10 cellular contexts compared by ENCODE assay signal in the genomic region with DNA sequence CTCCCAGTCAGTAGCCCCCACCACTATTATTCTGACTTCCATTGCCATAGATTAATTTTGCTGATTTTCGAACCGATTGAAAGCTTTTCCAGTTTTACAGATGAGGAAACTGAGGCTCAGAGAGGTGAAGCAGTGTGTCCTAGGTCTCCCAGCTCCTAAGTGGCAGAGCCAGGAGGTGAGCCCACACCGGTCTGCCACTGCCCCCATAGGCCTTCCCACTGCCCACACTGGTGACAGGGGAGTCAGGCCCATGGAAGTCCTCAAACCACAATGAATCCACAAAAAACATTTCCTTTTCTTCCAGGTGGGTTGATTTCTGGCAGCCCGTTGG. TPM values are rescaled to one million over a fixed set of nuclear protein-coding genes. Genes with fewer than 3 reads are reported as not detected.
DNase-seq lines count a peak whose midpoint lies in the region; ATAC-seq, FAIRE-seq and TF ChIP-seq lines count a peak whose summit lies in the region.
"Had no signal": no experiment of that assay in that cellular context is flagged by ENCODE, and none has a peak within 500 bp of the region (broad histone marks: within the 10 kb centered on the region; RNA-seq: fewer than 3 reads in every experiment).

No MANE protein-coding gene starts in this region.

- ATAC-seq in RWPE2 (ENCODE audit: low read depth): no peak
- no peak for ATAC-seq in HG02610 (IDR thresholded peaks at IDR 0.05; ENCODE audit: unreplicated experiment)
- ATAC-seq in HG03045 (IDR thresholded peaks at IDR 0.05; ENCODE audit: unreplicated experiment): no peak
- no peak for ATAC-seq in GM18502 (IDR thresholded peaks at IDR 0.05; ENCODE audit: poor library complexity, unreplicated experiment)

- no peak overlapping the region for H3K4me2 ChIP-seq in H1 (ENCODE audit: insufficient read depth in 1 of 2, low read depth in 2 of 2, low read length in 2 of 2)

- TF ChIP-seq CTCF in RWPE2 (IDR thresholded peaks at IDR 0.05; ENCODE audit: poor library complexity, severe bottlenecking): no peak
- no peak for TF ChIP-seq CTCF in H1 (IDR thresholded peaks at IDR 0.05; ENCODE audit: control extremely low read depth in 1 of 3, insufficient read depth in 1 of 3, low read depth in 1 of 3, low read length in 3 of 3)
- no peak for TF ChIP-seq CTCF in tibial nerve (IDR thresholded peaks at IDR 0.05)

- H4K5ac ChIP-seq in H1 (ENCODE audit: insufficient read length, low read depth, low read length): no peak overlapping the region

- no peak for TF ChIP-seq RAD21 in H1 (IDR thresholded peaks at IDR 0.05 in 1 of 2, conservative IDR thresholded peaks at IDR 0.05 in 1 of 2; ENCODE audit: low read depth in 2 of 2, low read length in 2 of 2)

- no peak overlapping the region for H4K8ac ChIP-seq in H1 (ENCODE audit: extremely low read depth, insufficient read depth, low read length)

- no peak overlapping the region for H2BK5ac ChIP-seq in H1 (ENCODE audit: low read depth, low read length)

- H2BK120ac ChIP-seq in H1 (replicated peaks; ENCODE audit: low read depth, low read length): no peak overlapping the region

- H2AK5ac ChIP-seq in H1 (ENCODE audit: low read depth, low read length): no peak overlapping the region

- no peak for DNase-seq in RWPE2 (ENCODE audit: low spot score)
- DNase-seq in H1 (ENCODE audit: low read depth in 1 of 2, low spot score in 2 of 2): no peak
- no peak for DNase-seq in tibial nerve (ENCODE audit: low spot score in 2 of 2)
- DNase-seq in NCI-H2107 treated with DMSO at 0.1 percent for 48 hours (lab: John Stamatoyannopoulos, UW; ENCODE audit: unreplicated experiment): no peak
- DNase-seq: DND-41 had no signal

- no peak overlapping the region for H2BK12ac ChIP-seq in H1 (ENCODE audit: low read depth, low read length)

- FAIRE-seq in H1 (lab: Jason Lieb, UNC): no peak

- no peak for TF ChIP-seq POLR2A in H1 (IDR thresholded peaks at IDR 0.05; ENCODE audit: control extremely low read depth in 1 of 2, low read depth in 2 of 2, low read length in 2 of 2)
- no peak for TF ChIP-seq POLR2A in tibial nerve (IDR thresholded peaks at IDR 0.05)

- H3K23ac ChIP-seq in H1 (ENCODE audit: insufficient read length): no peak overlapping the region

- H3K4ac ChIP-seq in H1 (replicated peaks; ENCODE audit: insufficient read length, low read depth, low read length): no peak overlapping the region

- TF ChIP-seq EP300 in H1 (IDR thresholded peaks at IDR 0.05; ENCODE audit: borderline replicate concordance in 1 of 2, low read depth in 2 of 2, low read length in 2 of 2) (no peak), tibial nerve (IDR thresholded peaks at IDR 0.05) (no peak)

- peaks cover 31% of the 10 kb centered on the region for H3K36me3 ChIP-seq in RWPE2 (ENCODE audit: low read depth)
- H3K36me3 ChIP-seq in H1 (ENCODE audit: control insufficient read depth in 2 of 4, insufficient read depth in 4 of 4, low read length in 3 of 4): peaks cover 0 to 11% (median 2%) of the 10 kb centered on the region in 4 experiments; a peak in 2 of 8 replicates
- peaks cover 0 to 8% of the 10 kb centered on the region in 2 donors for H3K36me3 ChIP-seq in muscle layer of duodenum (ENCODE audit: control insufficient read depth in 1 of 2, insufficient read depth in 2 of 2, low read length in 2 of 2)
- H3K36me3 ChIP-seq in tibial nerve: peaks cover 0 to 13% (median 0%) of the 10 kb centered on the region in 3 donors

- no peak overlapping the region for H2BK20ac ChIP-seq in H1 (ENCODE audit: low read length)

- no peak overlapping the region for H2AFZ ChIP-seq in H1 (ENCODE audit: low read length)

- H4K91ac ChIP-seq in H1 (replicated peaks; ENCODE audit: insufficient read length, low read length): no peak overlapping the region

- 85% methylated on average over 4 of the region's 4 CpGs; no CpG with 5 or more reads in 1 of the 2 experiments for WGBS in H1 (ENCODE audit: extremely low coverage in 1 of 2, insufficient coverage in 1 of 2, insufficient read length in 1 of 2, insufficient replicate concordance in 2 of 2, low coverage in 1 of 2, low lambda C conversion rate in 2 of 2, missing lambda C conversion rate in 1 of 2), 2 experiments
- WGBS in tibial nerve, 2 donors: 65 to 83% methylated on average over 4 of the region's 4 CpGs

- no peak overlapping the region for H3K14ac ChIP-seq in H1 (ENCODE audit: insufficient read length)

- no peak overlapping the region for H3K9ac ChIP-seq in H1 (replicated peaks in 1 of 4; ENCODE audit: extremely low read depth in 1 of 4, low read depth in 3 of 4, low read length in 3 of 4)

- no peaks in the 10 kb centered on the region for H3K27me3 ChIP-seq in RWPE2 (ENCODE audit: insufficient read depth, poor library complexity, severe bottlenecking)
- H3K27me3 ChIP-seq in H1 (replicated peaks in 1 of 4; ENCODE audit: control insufficient read depth in 3 of 4, extremely low read depth in 1 of 4, insufficient read depth in 3 of 4, low read length in 3 of 4): no peaks in the 10 kb centered on the region
- H3K27me3 ChIP-seq in muscle layer of duodenum (ENCODE audit: low read depth, low read length): no peaks in the 10 kb centered on the region
- H3K27me3 ChIP-seq in tibial nerve: no peaks in the 10 kb centered on the region
- H3K27me3 ChIP-seq: MG63 had no signal

- H3K4me1 ChIP-seq in RWPE2 (ENCODE audit: insufficient read depth, poor library complexity, severe bottlenecking): peaks cover 64% of the 10 kb centered on the region
- peaks cover 0 to 9% (median 4%) of the 10 kb centered on the region in 4 experiments; a peak in 5 of 7 replicates for H3K4me1 ChIP-seq in H1 (replicated peaks in 1 of 4; ENCODE audit: control insufficient read depth in 3 of 4, insufficient read depth in 4 of 4, low read length in 3 of 4)
- H3K4me1 ChIP-seq in muscle layer of duodenum (ENCODE audit: control insufficient read depth in 1 of 2, insufficient read depth in 2 of 2, low read length in 2 of 2): peaks cover 10 to 22% of the 10 kb centered on the region in 2 donors
- peaks cover 0 to 61% (median 35%) of the 10 kb centered on the region in 4 donors for H3K4me1 ChIP-seq in tibial nerve

- H3K4me3 ChIP-seq in RWPE2 (ENCODE audit: severe bottlenecking) (no peak overlapping the region), H1 (ENCODE audit: extremely low read depth in 1 of 4, insufficient read depth in 2 of 4, low read depth in 3 of 4, low read length in 4 of 4) (no peak overlapping the region), muscle layer of duodenum (ENCODE audit: low read depth in 1 of 2, low read length in 2 of 2) (peak overlapping the region in 1 of 2 donors; percentile 20), tibial nerve (no peak overlapping the region)
- H3K4me3 ChIP-seq: MG63 had no signal

- H3K56ac ChIP-seq in H1 (replicated peaks; ENCODE audit: insufficient read length, low read depth, low read length): no peak overlapping the region

- H3K23me2 ChIP-seq in H1 (ENCODE audit: low read depth, low read length): no peaks in the 10 kb centered on the region

- H3K27ac ChIP-seq in RWPE2 (ENCODE audit: poor library complexity, severe bottlenecking) (peak overlapping the region; percentile 100), H1 (ENCODE audit: low read depth, low read length) (no peak overlapping the region), muscle layer of duodenum (ENCODE audit: low read length) (peak overlapping the region; percentile 97), tibial nerve (peak overlapping the region; percentile 79 to 90 (median 84))

- H3K9me3 ChIP-seq in RWPE2 (ENCODE audit: severe bottlenecking) (no peaks in the 10 kb centered on the region), H1 (ENCODE audit: insufficient read depth in 2 of 2, low read depth in 1 of 2, low read length in 1 of 2) (no peaks in the 10 kb centered on the region), muscle layer of duodenum (ENCODE audit: control insufficient read depth in 1 of 2, low read length in 2 of 2) (no peaks in the 10 kb centered on the region), tibial nerve (no peaks in the 10 kb centered on the region)
- H3K9me3 ChIP-seq: MG63 had no signal

- H3K79me1 ChIP-seq in H1 (ENCODE audit: low read depth, low read length): no peaks in the 10 kb centered on the region

- H3K79me2 ChIP-seq in H1 (ENCODE audit: control insufficient read depth in 1 of 2, insufficient read depth in 2 of 2, low read length in 2 of 2): no peaks in the 10 kb centered on the region

- POLR2A ChIA-PET in H1 (lab: Charles Lee; ENCODE audit: partially characterized antibody): interaction anchor here (0.9 kb wide), 1 partner anchor 8 kb away, joined by 3 read pairs; no protein-coding TSS in a partner anchor

- CTCF ChIA-PET in H1 (lab: Charles Lee; ENCODE audit: partially characterized antibody): interaction anchor here (0.6 to 3.7 kb wide), 11 partner anchors 9 to 489 kb away, joined by 3 to 31 read pairs (median 4); partner anchors contain the start of gene DUSP1

- H2BK15ac ChIP-seq in H1 (ENCODE audit: low read length): no peak overlapping the region

- peak overlapping the region; percentile 6; the same call in 1 of the 2 replicates for H3K18ac ChIP-seq in H1 (ENCODE audit: extremely low read depth, low read length)

- peaks cover 6 to 19% of the 10 kb centered on the region in 2 experiments for H4K20me1 ChIP-seq in H1 (replicated peaks in 1 of 2; ENCODE audit: control insufficient read depth in 1 of 2, insufficient read depth in 2 of 2, low read length in 2 of 2)

TF ChIP-seq in H1, 55 proteins besides CTCF, POLR2A, EP300 and RAD21 (continues in another document):
- TF ChIP-seq SP2 (IDR thresholded peaks at IDR 0.05; ENCODE audit: low read length) (no peak), CBX8 (IDR thresholded peaks at IDR 0.05; ENCODE audit: borderline replicate concordance, low read depth, low read length) (no peak)

RNA-seq across cellular contexts. Expression of gene RPL26L1, which starts 54.9 kb away (rescaled TPM):
- 53.2 and 58.2 TPM in 2 replicates for total RNA-seq in H1 (2021; fragmentation: NEBNext Ultra II Directional; extraction: Animal tissue kit (Norgen Biotek cat#: 25700))
- polyA plus RNA-seq in H1 (2011; rRNA removed): 42.2 and 80.4 TPM in 2 replicates
- polyA plus RNA-seq in H1 (2011; cell fraction: cytosol; rRNA removed): 104 TPM
- 38.3 TPM for polyA plus RNA-seq in H1 (2011; cell fraction: nucleus; rRNA removed)
- 79.6 to 90.2 TPM (median 84.6 TPM) in 4 replicates for polyA plus RNA-seq in H1 (2012, experiment 1 of 2)
- polyA plus RNA-seq in H1 (2012, experiment 2 of 2): 66.3 TPM
- polyA plus RNA-seq in H1 (2013, experiment 1 of 2): 89.7 TPM
- polyA plus RNA-seq in H1 (2013, experiment 2 of 2): 91.2 TPM
- polyA minus RNA-seq in H1 (2011; rRNA and poly(A)+ RNA removed): 40.4 and 44.9 TPM in 2 replicates
- 17.3 TPM for polyA minus RNA-seq in H1 (2011; cell fraction: cytosol; rRNA and poly(A)+ RNA removed)
- 20.5 TPM for polyA minus RNA-seq in H1 (2011; cell fraction: nucleus; rRNA and poly(A)+ RNA removed)
- total RNA-seq in tibial nerve: 10 to 100 TPM in 3 of 4 donors, 1 to 10 TPM in 1; 6.1 to 30.8 (median 25.3) TPM
